10 cellular contexts compared by ENCODE assay signal in genomic region chr20:56554869-56555268, GRCh38. TPM values are rescaled to one million over a fixed set of nuclear protein-coding genes. Genes with fewer than 3 reads are reported as not detected.
A peak's percentile ranks its signal among the peaks of the same experiment; 100 is the strongest.
DNase-seq lines count a peak whose midpoint lies in the region; ATAC-seq and TF ChIP-seq lines count a peak whose summit lies in the region.
"Had no signal": no experiment of that assay in that cellular context is flagged by ENCODE, and none has a peak within 500 bp of the region (broad histone marks: within the 10 kb centered on the region; RNA-seq: fewer than 3 reads in every experiment).

No MANE protein-coding gene starts in this region.

- TF ChIP-seq POLR2A in breast epithelium (IDR thresholded peaks at IDR 0.05): no peak

- H3K14ac ChIP-seq in neuronal stem cell (ENCODE audit: low read length): no peak overlapping the region

- H2BK12ac ChIP-seq in neuronal stem cell (ENCODE audit: low read length): no peak overlapping the region

- peak; percentile 15 for DNase-seq in NK-92 treated with Interleukin-12 subunit alpha and Interleukin-12 subunit beta, amount 100 ng/mL, for 24 hours (lab: John Stamatoyannopoulos, UW)
- no peak for DNase-seq in NK-92 (lab: John Stamatoyannopoulos, UW; ENCODE audit: unreplicated experiment)
- DNase-seq in HK-2 (ENCODE audit: unreplicated experiment): peak; percentile 39
- DNase-seq in NOMO-1 treated with DMSO at 0.1 percent for 48 hours (lab: John Stamatoyannopoulos, UW; ENCODE audit: unreplicated experiment): peak; percentile 96
- DNase-seq in breast epithelium (ENCODE audit: low spot score in 2 of 2): peak in 1 of 2 donors; percentile 58
- peak; percentile 26 for DNase-seq in left kidney (ENCODE audit: low read depth, low spot score)
- no peak for DNase-seq in neuronal stem cell (ENCODE audit: low spot score)

- no peak overlapping the region for H3K18ac ChIP-seq in neuronal stem cell (ENCODE audit: low read length)

- peak in 2 of 3 donors; percentile 32 to 36 for TF ChIP-seq CTCF in breast epithelium (IDR thresholded peaks at IDR 0.05)

- H4K91ac ChIP-seq in neuronal stem cell (ENCODE audit: low read depth, low read length, poor library complexity): no peak overlapping the region

- WGBS in neuronal stem cell (ENCODE audit: extremely low coverage in 2 of 2, insufficient read length in 2 of 2, insufficient replicate concordance in 1 of 2), 2 donors: no CpG with 5 or more reads among the region's 4 CpGs

- H3K36me3 ChIP-seq in breast epithelium (no peaks in the 10 kb centered on the region), neuronal stem cell (replicated peaks in 1 of 2; ENCODE audit: control insufficient read depth in 2 of 2, insufficient read depth in 2 of 2, low read length in 2 of 2) (no peaks in the 10 kb centered on the region)
- H3K36me3 ChIP-seq: tibial nerve had no signal

- H3K4me2 ChIP-seq in neuronal stem cell (ENCODE audit: insufficient read depth, low read length, poor library complexity, severe bottlenecking): no peak overlapping the region

- H2BK120ac ChIP-seq in neuronal stem cell (ENCODE audit: low read depth, low read length): no peak overlapping the region

- peak; percentile 90 for ATAC-seq in GM21576 (IDR thresholded peaks at IDR 0.05; ENCODE audit: unreplicated experiment)

- H2BK5ac ChIP-seq in neuronal stem cell (ENCODE audit: low read length): no peak overlapping the region

- no peak overlapping the region for H3K9ac ChIP-seq in neuronal stem cell (ENCODE audit: low read depth, low read length, poor library complexity)

- H3K27ac ChIP-seq in breast epithelium (peak overlapping the region in 1 of 2 donors; percentile 67), neuronal stem cell (replicated peaks; ENCODE audit: low read length) (no peak overlapping the region)
- H3K27ac ChIP-seq: C4-2B, tibial nerve had no signal

- H3K9me3 ChIP-seq in breast epithelium: no peaks in the 10 kb centered on the region
- no peaks in the 10 kb centered on the region for H3K9me3 ChIP-seq in neuronal stem cell (replicated peaks in 1 of 2; ENCODE audit: control insufficient read depth in 2 of 2, insufficient read depth in 1 of 2, low read depth in 1 of 2, low read length in 2 of 2)
- H3K9me3 ChIP-seq: tibial nerve had no signal

- intact Hi-C loops in breast epithelium (cut with DNase I; ENCODE audit: low total_unique reads): no loop called here

- H3K4me3 ChIP-seq in breast epithelium (no peak overlapping the region), neuronal stem cell (ENCODE audit: low read length in 2 of 2) (no peak overlapping the region)
- H3K4me3 ChIP-seq: tibial nerve had no signal

- H4K8ac ChIP-seq in neuronal stem cell (ENCODE audit: low read depth, low read length): no peak overlapping the region

- no peak overlapping the region for H3K4ac ChIP-seq in neuronal stem cell (ENCODE audit: low read length)

- H2AFZ ChIP-seq in neuronal stem cell (ENCODE audit: low read length): no peak overlapping the region

- no peak overlapping the region for H2AK5ac ChIP-seq in neuronal stem cell (ENCODE audit: low read depth, low read length)

- H2BK15ac ChIP-seq in neuronal stem cell (ENCODE audit: low read length): no peak overlapping the region

- H3K27me3 ChIP-seq in breast epithelium: no peaks in the 10 kb centered on the region
- peaks cover 0 to 7% (median 0%) of the 10 kb centered on the region in 3 experiments for H3K27me3 ChIP-seq in neuronal stem cell (ENCODE audit: control insufficient read depth in 3 of 3, insufficient read depth in 3 of 3, low read depth in 1 of 3, low read length in 3 of 3)
- H3K27me3 ChIP-seq: tibial nerve had no signal

- H3K4me1 ChIP-seq in breast epithelium: no peaks in the 10 kb centered on the region
- H3K4me1 ChIP-seq in neuronal stem cell (ENCODE audit: control insufficient read depth in 2 of 2, insufficient read depth in 1 of 2, low read depth in 1 of 2, low read length in 2 of 2): no peaks in the 10 kb centered on the region

- H3K23ac ChIP-seq in neuronal stem cell (ENCODE audit: low read depth, low read length, poor library complexity): no peak overlapping the region

- no peaks in the 10 kb centered on the region for H3K79me1 ChIP-seq in neuronal stem cell (ENCODE audit: low read depth, low read length)

RNA-seq across cellular contexts. Expression of gene FAM209B, which starts 21.8 kb away (rescaled TPM):
- total RNA-seq in breast epithelium: not detected
- 0.75 TPM for polyA plus RNA-seq in neuronal stem cell (2013, experiment 1 of 2)
- 0.69 TPM for polyA plus RNA-seq in neuronal stem cell (2013, experiment 2 of 2)
- total RNA-seq: tibial nerve had no signal

RNA-seq across cellular contexts. Expression of gene FAM209A, which starts 30.3 kb away (rescaled TPM):
- total RNA-seq in breast epithelium: under 1 TPM in 1 of 3 donors, not detected in 2; 0.96 TPM
- polyA plus RNA-seq in neuronal stem cell (2013, experiment 1 of 2): 0.07 TPM
- polyA plus RNA-seq in neuronal stem cell (2013, experiment 2 of 2): 0.08 TPM
- total RNA-seq: tibial nerve had no signal

Comparison
In these comparisons a context has a peak if more than half of its experiments do, and no peak if none do; other contexts are left out.
1. DNase-seq: peak in NK-92 treated with Interleukin-12 subunit alpha and Interleukin-12 subunit beta, amount 100 ng/mL, for 24 hours (single experiment), HK-2 (single experiment), NOMO-1 treated with DMSO at 0.1 percent for 48 hours (single experiment) and left kidney (single experiment); none in NK-92 (single experiment) and neuronal stem cell (single experiment).